In genomic region chr11:8567597-8568198, GRCh38 we compare ENCODE assay signal across 1 cellular context.
TF ChIP-seq lines count a peak whose summit lies in the region.

No MANE protein-coding gene starts in this region.

TF ChIP-seq in GM12878, 131 proteins besides CTCF, POLR2A, EP300 and RAD21 (continued from another document and continues in another):
- TF ChIP-seq ZBTB40 (IDR thresholded peaks at IDR 0.05; ENCODE audit: borderline replicate concordance) (no peak), MTA2 (IDR thresholded peaks at IDR 0.05; ENCODE audit: low read depth) (peak; percentile 84), JUNB (IDR thresholded peaks at IDR 0.05) (peak; percentile 93), EZH2 (IDR thresholded peaks at IDR 0.05; ENCODE audit: borderline replicate concordance, control insufficient read depth, low read depth, low read length) (no peak), NBN (IDR thresholded peaks at IDR 0.05) (peak; percentile 47; the same call in 1 of the 2 replicates), BCL11A (IDR thresholded peaks at IDR 0.05; ENCODE audit: low read depth, low read length) (peak; percentile 46; the same call in 1 of the 2 replicates), ASH2L (IDR thresholded peaks at IDR 0.05; ENCODE audit: borderline replicate concordance, low read depth) (no peak), ATF3 (IDR thresholded peaks at IDR 0.05; ENCODE audit: borderline replicate concordance, extremely low read depth, low read depth, low read length) (no peak), SRF (IDR thresholded peaks at IDR 0.05; ENCODE audit: low read depth in 2 of 2, low read length in 2 of 2) (peak in 1 of 2 experiments; percentile 78; a peak in 1 of 4 replicates), SP1 (IDR thresholded peaks at IDR 0.05; ENCODE audit: low read depth, low read length) (peak; percentile 25), CREB1 (IDR thresholded peaks at IDR 0.05; ENCODE audit: low read depth) (peak; percentile 16; the same call in 1 of the 2 replicates), MEF2B (IDR thresholded peaks at IDR 0.05; ENCODE audit: partially characterized antibody, poor library complexity, severe bottlenecking) (peak; percentile 63), SMARCA5 (IDR thresholded peaks at IDR 0.05) (no peak), NFXL1 (IDR thresholded peaks at IDR 0.05; ENCODE audit: borderline replicate concordance) (no peak), CHD1 (IDR thresholded peaks at IDR 0.05; ENCODE audit: low read depth, low read length) (no peak), REST (IDR thresholded peaks at IDR 0.05; ENCODE audit: low read depth, low read length) (no peak), TCF7 (IDR thresholded peaks at IDR 0.05; ENCODE audit: borderline replicate concordance) (peak; percentile 88), JUND (IDR thresholded peaks at IDR 0.05; ENCODE audit: low read depth, low read length) (peak; percentile 61; the same call in 1 of the 2 replicates), ATF7 (IDR thresholded peaks at IDR 0.05; ENCODE audit: low read depth) (peak; percentile 71), ZNF24 (IDR thresholded peaks at IDR 0.05) (no peak), FOXK2 (IDR thresholded peaks at IDR 0.05) (no peak), ZNF207 (IDR thresholded peaks at IDR 0.05; ENCODE audit: borderline replicate concordance) (no peak), CREM (IDR thresholded peaks at IDR 0.05; ENCODE audit: low read depth) (peak; percentile 61), SREBF2 (IDR thresholded peaks at IDR 0.05; ENCODE audit: low read length) (no peak), SKIL (IDR thresholded peaks at IDR 0.05; ENCODE audit: low read depth, poor library complexity, severe bottlenecking) (peak; percentile 16), CBX5 (IDR thresholded peaks at IDR 0.05; ENCODE audit: low read depth) (no peak), NR2F1 (conservative IDR thresholded peaks at IDR 0.05) (0 out of 2 replicates have a peak, but pooled peaks have one; percentile 30), ZNF622 (IDR thresholded peaks at IDR 0.05) (no peak), CBX3 (IDR thresholded peaks at IDR 0.05; ENCODE audit: borderline replicate concordance, low read depth) (no peak), BMI1 (IDR thresholded peaks at IDR 0.05; ENCODE audit: borderline replicate concordance) (peak; percentile 60; the same call in 1 of the 2 replicates), MEF2A (IDR thresholded peaks at IDR 0.05; ENCODE audit: insufficient read depth, low read depth, low read length) (peak; percentile 89), IRF4 (IDR thresholded peaks at IDR 0.05; ENCODE audit: low read depth, low read length) (peak; percentile 75), TARDBP (IDR thresholded peaks at IDR 0.05; ENCODE audit: borderline replicate concordance) (no peak), SPI1 (IDR thresholded peaks at IDR 0.05; ENCODE audit: borderline replicate concordance, insufficient read depth, low read depth, low read length) (no peak), IKZF2 (IDR thresholded peaks at IDR 0.05) (peak; percentile 75 to 83), EGR1 (IDR thresholded peaks at IDR 0.05; ENCODE audit: borderline replicate concordance in 1 of 2, low read depth in 2 of 2, low read length in 2 of 2) (no peak), ZNF274 (IDR thresholded peaks at IDR 0.05; ENCODE audit: insufficient read depth, insufficient read length) (no peak), HDAC2 (IDR thresholded peaks at IDR 0.05) (no peak), DPF2 (IDR thresholded peaks at IDR 0.05) (peak; percentile 66), IKZF1 (conservative IDR thresholded peaks at IDR 0.05) (peak; percentile 74), NR2C2 (IDR thresholded peaks at IDR 0.05; ENCODE audit: borderline replicate concordance, control insufficient read depth, insufficient read length, low read depth) (no peak), ATF2 (IDR thresholded peaks at IDR 0.05; ENCODE audit: low read length) (peak; percentile 75; the same call in 1 of the 2 replicates), NFIC (IDR thresholded peaks at IDR 0.05; ENCODE audit: low read depth, low read length) (peak; percentile 79), RFX5 (IDR thresholded peaks at IDR 0.05; ENCODE audit: low read depth, low read length) (no peak), GATAD2B (conservative IDR thresholded peaks at IDR 0.05; ENCODE audit: low read depth) (no peak), FOXM1 (IDR thresholded peaks at IDR 0.05; ENCODE audit: low read depth, low read length) (peak; percentile 55; the same call in 1 of the 2 replicates), TCF3 (IDR thresholded peaks at IDR 0.05; ENCODE audit: borderline replicate concordance, insufficient read depth, low read depth, low read length) (no peak), SUZ12 (IDR thresholded peaks at IDR 0.05; ENCODE audit: unreplicated experiment) (no peak), HCFC1 (IDR thresholded peaks at IDR 0.05; ENCODE audit: low read length) (no peak)
- TF ChIP-seq, protein P1, sequence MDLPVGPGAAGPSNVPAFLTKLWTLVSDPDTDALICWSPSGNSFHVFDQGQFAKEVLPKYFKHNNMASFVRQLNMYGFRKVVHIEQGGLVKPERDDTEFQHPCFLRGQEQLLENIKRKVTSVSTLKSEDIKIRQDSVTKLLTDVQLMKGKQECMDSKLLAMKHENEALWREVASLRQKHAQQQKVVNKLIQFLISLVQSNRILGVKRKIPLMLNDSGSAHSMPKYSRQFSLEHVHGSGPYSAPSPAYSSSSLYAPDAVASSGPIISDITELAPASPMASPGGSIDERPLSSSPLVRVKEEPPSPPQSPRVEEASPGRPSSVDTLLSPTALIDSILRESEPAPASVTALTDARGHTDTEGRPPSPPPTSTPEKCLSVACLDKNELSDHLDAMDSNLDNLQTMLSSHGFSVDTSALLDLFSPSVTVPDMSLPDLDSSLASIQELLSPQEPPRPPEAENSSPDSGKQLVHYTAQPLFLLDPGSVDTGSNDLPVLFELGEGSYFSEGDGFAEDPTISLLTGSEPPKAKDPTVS (IDR thresholded peaks at IDR 0.05; ENCODE audit: low read depth, low read length): no peak
- TF ChIP-seq, protein P2, sequence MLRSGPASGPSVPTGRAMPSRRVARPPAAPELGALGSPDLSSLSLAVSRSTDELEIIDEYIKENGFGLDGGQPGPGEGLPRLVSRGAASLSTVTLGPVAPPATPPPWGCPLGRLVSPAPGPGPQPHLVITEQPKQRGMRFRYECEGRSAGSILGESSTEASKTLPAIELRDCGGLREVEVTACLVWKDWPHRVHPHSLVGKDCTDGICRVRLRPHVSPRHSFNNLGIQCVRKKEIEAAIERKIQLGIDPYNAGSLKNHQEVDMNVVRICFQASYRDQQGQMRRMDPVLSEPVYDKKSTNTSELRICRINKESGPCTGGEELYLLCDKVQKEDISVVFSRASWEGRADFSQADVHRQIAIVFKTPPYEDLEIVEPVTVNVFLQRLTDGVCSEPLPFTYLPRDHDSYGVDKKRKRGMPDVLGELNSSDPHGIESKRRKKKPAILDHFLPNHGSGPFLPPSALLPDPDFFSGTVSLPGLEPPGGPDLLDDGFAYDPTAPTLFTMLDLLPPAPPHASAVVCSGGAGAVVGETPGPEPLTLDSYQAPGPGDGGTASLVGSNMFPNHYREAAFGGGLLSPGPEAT (IDR thresholded peaks at IDR 0.05; ENCODE audit: low read depth): peak; percentile 78
- TF ChIP-seq, protein P3, sequence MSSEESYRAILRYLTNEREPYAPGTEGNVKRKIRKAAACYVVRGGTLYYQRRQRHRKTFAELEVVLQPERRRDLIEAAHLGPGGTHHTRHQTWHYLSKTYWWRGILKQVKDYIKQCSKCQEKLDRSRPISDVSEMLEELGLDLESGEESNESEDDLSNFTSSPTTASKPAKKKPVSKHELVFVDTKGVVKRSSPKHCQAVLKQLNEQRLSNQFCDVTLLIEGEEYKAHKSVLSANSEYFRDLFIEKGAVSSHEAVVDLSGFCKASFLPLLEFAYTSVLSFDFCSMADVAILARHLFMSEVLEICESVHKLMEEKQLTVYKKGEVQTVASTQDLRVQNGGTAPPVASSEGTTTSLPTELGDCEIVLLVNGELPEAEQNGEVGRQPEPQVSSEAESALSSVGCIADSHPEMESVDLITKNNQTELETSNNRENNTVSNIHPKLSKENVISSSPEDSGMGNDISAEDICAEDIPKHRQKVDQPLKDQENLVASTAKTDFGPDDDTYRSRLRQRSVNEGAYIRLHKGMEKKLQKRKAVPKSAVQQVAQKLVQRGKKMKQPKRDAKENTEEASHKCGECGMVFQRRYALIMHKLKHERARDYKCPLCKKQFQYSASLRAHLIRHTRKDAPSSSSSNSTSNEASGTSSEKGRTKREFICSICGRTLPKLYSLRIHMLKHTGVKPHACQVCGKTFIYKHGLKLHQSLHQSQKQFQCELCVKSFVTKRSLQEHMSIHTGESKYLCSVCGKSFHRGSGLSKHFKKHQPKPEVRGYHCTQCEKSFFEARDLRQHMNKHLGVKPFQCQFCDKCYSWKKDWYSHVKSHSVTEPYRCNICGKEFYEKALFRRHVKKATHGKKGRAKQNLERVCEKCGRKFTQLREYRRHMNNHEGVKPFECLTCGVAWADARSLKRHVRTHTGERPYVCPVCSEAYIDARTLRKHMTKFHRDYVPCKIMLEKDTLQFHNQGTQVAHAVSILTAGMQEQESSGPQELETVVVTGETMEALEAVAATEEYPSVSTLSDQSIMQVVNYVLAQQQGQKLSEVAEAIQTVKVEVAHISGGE (CRISPR knock-in tag; IDR thresholded peaks at IDR 0.05): no peak
